Comparison of ENCODE assay signal across 18 cellular contexts in genomic region chr13:93304134-93304533, GRCh38.
"Had no signal": no experiment of that assay in that cellular context is flagged by ENCODE, and none has a peak within 500 bp of the region (broad histone marks: within the 10 kb centered on the region; RNA-seq: fewer than 3 reads in every experiment).

No MANE protein-coding gene starts in this region.

- H3K36me3 ChIP-seq: heart left ventricle, spleen, tibial nerve, upper lobe of right lung had no signal

- H3K9me3 ChIP-seq: spleen, tibial nerve, upper lobe of right lung had no signal

- H3K27ac ChIP-seq: dorsolateral prefrontal cortex, heart left ventricle, spleen, tibial nerve, upper lobe of right lung had no signal

- H3K4me1 ChIP-seq: heart left ventricle, spleen, upper lobe of right lung had no signal

- DNase-seq: cortex of kidney; dorsolateral prefrontal cortex; effector CD8-positive, alpha-beta T cell; heart left ventricle; hippocampal formation; left colon; mammary epithelial cell; naive thymus-derived CD8-positive, alpha-beta T cell; posterior cingulate gyrus; spleen; stimulated activated CD4-positive, alpha-beta T cell treated with anti-CD3 and anti-CD28 coated beads, Interleukin-15, amount 100 ng/mL, for 24 hours; stimulated activated CD4-positive, alpha-beta T cell treated with anti-CD3 and anti-CD28 coated beads, Interleukin-1b, Interleukin-23, amount 100 ng/mL, for 48 hours; stimulated activated CD4-positive, alpha-beta T cell treated with anti-CD3 and anti-CD28 coated beads, Interleukin-4, amount 100 ng/mL, for 24 hours; upper lobe of right lung had no signal

- ATAC-seq: esophagus mucosa; heart left ventricle; left colon; naive thymus-derived CD8-positive, alpha-beta T cell; sciatic nerve; stimulated activated memory B cell treated with anti-CD40 and anti-IgM and Interleukin-4, amounts not matched to agents 10 μg/mL and 1 μg/mL and 100 μg/mL, for 72 hours; upper lobe of right lung had no signal

- H3K4me3 ChIP-seq: dorsolateral prefrontal cortex, heart left ventricle, spleen, tibial nerve, upper lobe of right lung had no signal

- H3K27me3 ChIP-seq: dorsolateral prefrontal cortex, heart left ventricle, spleen, tibial nerve, upper lobe of right lung had no signal
